ENCODE assay signal across 1 cellular context in the genomic region with DNA sequence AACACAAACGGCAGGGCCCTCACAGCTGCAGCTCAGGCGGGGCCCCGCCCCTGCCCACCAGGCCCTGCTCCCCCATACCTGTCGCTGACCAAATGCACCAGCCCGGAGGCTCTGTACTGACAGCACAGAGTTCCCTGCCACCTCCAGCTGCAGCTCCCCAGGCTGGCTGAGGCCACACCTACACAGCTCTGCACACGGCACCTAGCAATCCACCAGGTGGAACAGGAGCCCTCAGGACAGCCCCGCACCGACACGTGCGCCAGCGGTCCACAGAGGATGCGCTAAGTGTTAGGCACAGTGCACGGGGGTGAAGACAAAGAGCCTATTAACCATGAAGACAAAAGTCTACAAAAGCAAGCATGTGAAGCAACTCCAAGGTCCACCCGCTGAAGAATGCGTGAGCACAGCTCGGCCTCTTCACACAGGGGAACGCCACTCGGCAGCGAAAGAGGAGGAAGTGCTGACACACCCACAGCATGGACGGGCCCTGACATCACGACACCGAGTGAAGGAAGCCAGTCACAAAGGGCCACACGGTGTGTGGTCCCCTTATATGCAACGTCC.
TF ChIP-seq lines count a peak whose summit lies in the region.

No MANE protein-coding gene starts in this region.

TF ChIP-seq in HepG2, 621 proteins besides CTCF, POLR2A, EP300 and RAD21 (continues in another document):
- TF ChIP-seq ARID4A (CRISPR knock-in tag; IDR thresholded peaks at IDR 0.05; ENCODE audit: borderline replicate concordance): peak; percentile 94
- peak; percentile 66 for TF ChIP-seq THAP11 (CRISPR knock-in tag; IDR thresholded peaks at IDR 0.05)
- TF ChIP-seq FIP1L1 (IDR thresholded peaks at IDR 0.05; ENCODE audit: borderline replicate concordance, insufficient read depth, low read depth, low read length): no peak
- TF ChIP-seq AFF4 (CRISPR knock-in tag; IDR thresholded peaks at IDR 0.05): no peak
- TF ChIP-seq SIX4 (CRISPR knock-in tag; IDR thresholded peaks at IDR 0.05): peak; percentile 59
- TF ChIP-seq RFXANK (CRISPR knock-in tag; IDR thresholded peaks at IDR 0.05): no peak
- no peak; the same call in 1 of the 2 replicates for TF ChIP-seq DPF2 (CRISPR knock-in tag; IDR thresholded peaks at IDR 0.05; ENCODE audit: borderline replicate concordance, low read depth)
- no peak for TF ChIP-seq MBNL3 (CRISPR knock-in tag; conservative IDR thresholded peaks at IDR 0.05)
- no peak for TF ChIP-seq ZNF382 (CRISPR knock-in tag; IDR thresholded peaks at IDR 0.05; ENCODE audit: borderline replicate concordance)
- TF ChIP-seq GLMP (CRISPR knock-in tag; IDR thresholded peaks at IDR 0.05; ENCODE audit: borderline replicate concordance): no peak
- no peak for TF ChIP-seq ZNF567 (CRISPR knock-in tag; IDR thresholded peaks at IDR 0.05; ENCODE audit: borderline replicate concordance)
- no peak for TF ChIP-seq SNAPC2 (CRISPR knock-in tag; IDR thresholded peaks at IDR 0.05)
- TF ChIP-seq ZNF34 (CRISPR knock-in tag; IDR thresholded peaks at IDR 0.05; ENCODE audit: borderline replicate concordance): 0 out of 2 replicates have a peak, but pooled peaks have one; percentile 55
- no peak for TF ChIP-seq ZNF317 (CRISPR knock-in tag; IDR thresholded peaks at IDR 0.05)
- TF ChIP-seq, protein P1, sequence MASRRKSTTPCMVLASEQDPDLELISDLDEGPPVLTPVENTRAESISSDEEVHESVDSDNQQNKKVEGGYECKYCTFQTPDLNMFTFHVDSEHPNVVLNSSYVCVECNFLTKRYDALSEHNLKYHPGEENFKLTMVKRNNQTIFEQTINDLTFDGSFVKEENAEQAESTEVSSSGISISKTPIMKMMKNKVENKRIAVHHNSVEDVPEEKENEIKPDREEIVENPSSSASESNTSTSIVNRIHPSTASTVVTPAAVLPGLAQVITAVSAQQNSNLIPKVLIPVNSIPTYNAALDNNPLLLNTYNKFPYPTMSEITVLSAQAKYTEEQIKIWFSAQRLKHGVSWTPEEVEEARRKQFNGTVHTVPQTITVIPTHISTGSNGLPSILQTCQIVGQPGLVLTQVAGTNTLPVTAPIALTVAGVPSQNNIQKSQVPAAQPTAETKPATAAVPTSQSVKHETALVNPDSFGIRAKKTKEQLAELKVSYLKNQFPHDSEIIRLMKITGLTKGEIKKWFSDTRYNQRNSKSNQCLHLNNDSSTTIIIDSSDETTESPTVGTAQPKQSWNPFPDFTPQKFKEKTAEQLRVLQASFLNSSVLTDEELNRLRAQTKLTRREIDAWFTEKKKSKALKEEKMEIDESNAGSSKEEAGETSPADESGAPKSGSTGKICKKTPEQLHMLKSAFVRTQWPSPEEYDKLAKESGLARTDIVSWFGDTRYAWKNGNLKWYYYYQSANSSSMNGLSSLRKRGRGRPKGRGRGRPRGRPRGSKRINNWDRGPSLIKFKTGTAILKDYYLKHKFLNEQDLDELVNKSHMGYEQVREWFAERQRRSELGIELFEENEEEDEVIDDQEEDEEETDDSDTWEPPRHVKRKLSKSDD (CRISPR knock-in tag; IDR thresholded peaks at IDR 0.05; ENCODE audit: low read depth): 0 out of 2 replicates have a peak, but pooled peaks have one; percentile 35
- no peak for TF ChIP-seq ETV6 (CRISPR knock-in tag; conservative IDR thresholded peaks at IDR 0.05)
- TF ChIP-seq STAT5B (CRISPR knock-in tag; IDR thresholded peaks at IDR 0.05): no peak
- TF ChIP-seq, protein P2, sequence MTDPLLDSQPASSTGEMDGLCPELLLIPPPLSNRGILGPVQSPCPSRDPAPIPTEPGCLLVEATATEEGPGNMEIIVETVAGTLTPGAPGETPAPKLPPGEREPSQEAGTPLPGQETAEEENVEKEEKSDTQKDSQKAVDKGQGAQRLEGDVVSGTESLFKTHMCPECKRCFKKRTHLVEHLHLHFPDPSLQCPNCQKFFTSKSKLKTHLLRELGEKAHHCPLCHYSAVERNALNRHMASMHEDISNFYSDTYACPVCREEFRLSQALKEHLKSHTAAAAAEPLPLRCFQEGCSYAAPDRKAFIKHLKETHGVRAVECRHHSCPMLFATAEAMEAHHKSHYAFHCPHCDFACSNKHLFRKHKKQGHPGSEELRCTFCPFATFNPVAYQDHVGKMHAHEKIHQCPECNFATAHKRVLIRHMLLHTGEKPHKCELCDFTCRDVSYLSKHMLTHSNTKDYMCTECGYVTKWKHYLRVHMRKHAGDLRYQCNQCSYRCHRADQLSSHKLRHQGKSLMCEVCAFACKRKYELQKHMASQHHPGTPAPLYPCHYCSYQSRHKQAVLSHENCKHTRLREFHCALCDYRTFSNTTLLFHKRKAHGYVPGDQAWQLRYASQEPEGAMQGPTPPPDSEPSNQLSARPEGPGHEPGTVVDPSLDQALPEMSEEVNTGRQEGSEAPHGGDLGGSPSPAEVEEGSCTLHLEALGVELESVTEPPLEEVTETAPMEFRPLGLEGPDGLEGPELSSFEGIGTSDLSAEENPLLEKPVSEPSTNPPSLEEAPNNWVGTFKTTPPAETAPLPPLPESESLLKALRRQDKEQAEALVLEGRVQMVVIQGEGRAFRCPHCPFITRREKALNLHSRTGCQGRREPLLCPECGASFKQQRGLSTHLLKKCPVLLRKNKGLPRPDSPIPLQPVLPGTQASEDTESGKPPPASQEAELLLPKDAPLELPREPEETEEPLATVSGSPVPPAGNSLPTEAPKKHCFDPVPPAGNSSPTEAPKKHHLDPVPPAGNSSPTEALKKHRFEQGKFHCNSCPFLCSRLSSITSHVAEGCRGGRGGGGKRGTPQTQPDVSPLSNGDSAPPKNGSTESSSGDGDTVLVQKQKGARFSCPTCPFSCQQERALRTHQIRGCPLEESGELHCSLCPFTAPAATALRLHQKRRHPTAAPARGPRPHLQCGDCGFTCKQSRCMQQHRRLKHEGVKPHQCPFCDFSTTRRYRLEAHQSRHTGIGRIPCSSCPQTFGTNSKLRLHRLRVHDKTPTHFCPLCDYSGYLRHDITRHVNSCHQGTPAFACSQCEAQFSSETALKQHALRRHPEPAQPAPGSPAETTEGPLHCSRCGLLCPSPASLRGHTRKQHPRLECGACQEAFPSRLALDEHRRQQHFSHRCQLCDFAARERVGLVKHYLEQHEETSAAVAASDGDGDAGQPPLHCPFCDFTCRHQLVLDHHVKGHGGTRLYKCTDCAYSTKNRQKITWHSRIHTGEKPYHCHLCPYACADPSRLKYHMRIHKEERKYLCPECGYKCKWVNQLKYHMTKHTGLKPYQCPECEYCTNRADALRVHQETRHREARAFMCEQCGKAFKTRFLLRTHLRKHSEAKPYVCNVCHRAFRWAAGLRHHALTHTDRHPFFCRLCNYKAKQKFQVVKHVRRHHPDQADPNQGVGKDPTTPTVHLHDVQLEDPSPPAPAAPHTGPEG (CRISPR knock-in tag; IDR thresholded peaks at IDR 0.05): 0 out of 2 replicates have a peak, but pooled peaks have one; percentile 65
- TF ChIP-seq TEF (CRISPR knock-in tag; IDR thresholded peaks at IDR 0.05): no peak
- TF ChIP-seq, protein P3, sequence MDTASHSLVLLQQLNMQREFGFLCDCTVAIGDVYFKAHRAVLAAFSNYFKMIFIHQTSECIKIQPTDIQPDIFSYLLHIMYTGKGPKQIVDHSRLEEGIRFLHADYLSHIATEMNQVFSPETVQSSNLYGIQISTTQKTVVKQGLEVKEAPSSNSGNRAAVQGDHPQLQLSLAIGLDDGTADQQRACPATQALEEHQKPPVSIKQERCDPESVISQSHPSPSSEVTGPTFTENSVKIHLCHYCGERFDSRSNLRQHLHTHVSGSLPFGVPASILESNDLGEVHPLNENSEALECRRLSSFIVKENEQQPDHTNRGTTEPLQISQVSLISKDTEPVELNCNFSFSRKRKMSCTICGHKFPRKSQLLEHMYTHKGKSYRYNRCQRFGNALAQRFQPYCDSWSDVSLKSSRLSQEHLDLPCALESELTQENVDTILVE (CRISPR knock-in tag; IDR thresholded peaks at IDR 0.05): peak; percentile 30; the same call in 1 of the 2 replicates
- TF ChIP-seq ZFAT (CRISPR knock-in tag; conservative IDR thresholded peaks at IDR 0.05): no peak
- no peak for TF ChIP-seq SUZ12 (IDR thresholded peaks at IDR 0.05; ENCODE audit: low read depth, low read length)
- TF ChIP-seq POLR2AphosphoS2 (IDR thresholded peaks at IDR 0.05; ENCODE audit: low read depth, low read length): no peak
- no peak for TF ChIP-seq ZNF512 (CRISPR knock-in tag; IDR thresholded peaks at IDR 0.05)
- TF ChIP-seq ZBTB33 (CRISPR knock-in tag; IDR thresholded peaks at IDR 0.05): peak; percentile 47; the same call in 1 of the 2 replicates
